ENCODE assay signal across 8 cellular contexts in genomic region chr7:55280031-55280454, GRCh38.
A peak's percentile ranks its signal among the peaks of the same experiment; 100 is the strongest.
DNase-seq lines count a peak whose midpoint lies in the region; ATAC-seq, FAIRE-seq and TF ChIP-seq lines count a peak whose summit lies in the region.

No MANE protein-coding gene starts in this region.

- H3K27me3 Mint-ChIP-seq in activated T-helper 2 cell treated with anti-CD3 and anti-CD28 coated beads, Interferon-gamma antibody, Interleukin-2, Interleukin-4, amounts not matched to agents 10 μg/mL and 5 μg/mL and 100 μg/mL, durations not matched to agents 14 hours and 24 hours and 36 hours (ENCODE audit: low read depth) = peaks cover 2% of the 10 kb centered on the region

- H4K20me1 ChIP-seq in Karpas-422 (ENCODE audit: insufficient read depth, low read depth, low read length) = no peaks in the 10 kb centered on the region

- H3K9me3 ChIP-seq in Karpas-422 (ENCODE audit: low read length) (no peaks in the 10 kb centered on the region), ovary (no peaks in the 10 kb centered on the region), aorta (ENCODE audit: control insufficient read depth, low read length) (no peaks in the 10 kb centered on the region)

- no peak for TF ChIP-seq POLR2A in ovary (IDR thresholded peaks at IDR 0.05)

- ATAC-seq in GM21737 (IDR thresholded peaks at IDR 0.05; ENCODE audit: unreplicated experiment) (peak; percentile 76), aorta (ENCODE audit: low FRiP score) (peak; percentile 81)

- H3K4me3 ChIP-seq in Karpas-422 (ENCODE audit: low read length) = no peak overlapping the region
- no peak overlapping the region for H3K4me3 ChIP-seq in ovary
- H3K4me3 ChIP-seq in aorta (ENCODE audit: low read length in 2 of 2) = no peak overlapping the region

- H3K36me3 Mint-ChIP-seq in activated T-helper 2 cell treated with anti-CD3 and anti-CD28 coated beads, Interferon-gamma antibody, Interleukin-2, Interleukin-4, amounts not matched to agents 10 μg/mL and 5 μg/mL and 100 μg/mL, durations not matched to agents 14 hours and 24 hours and 36 hours (ENCODE audit: low read depth) = no peaks in the 10 kb centered on the region

- no peaks in the 10 kb centered on the region for H3K4me1 Mint-ChIP-seq in activated T-helper 2 cell treated with anti-CD3 and anti-CD28 coated beads, Interferon-gamma antibody, Interleukin-2, Interleukin-4, amounts not matched to agents 10 μg/mL and 5 μg/mL and 100 μg/mL, durations not matched to agents 14 hours and 24 hours and 36 hours (ENCODE audit: low read depth)

- DNase-seq in GM03348 (ENCODE audit: low spot score) (peak; percentile 87), Karpas-422 (peak; percentile 90), RPMI7951 (ENCODE audit: low read depth) (peak; percentile 73), frontal cortex (ENCODE audit: low spot score in 2 of 2) (peak; percentile 35 to 66), ovary (peak; percentile 47 to 66 (median 59)), aorta (peak in 1 of 2 donors; percentile 58)
- DNase-seq in activated T-helper 2 cell treated with anti-CD3 and anti-CD28 coated beads, Interferon-gamma antibody, Interleukin-2, Interleukin-4, amounts not matched to agents 10 μg/mL and 5 μg/mL and 100 μg/mL, durations not matched to agents 14 hours and 24 hours and 36 hours (ENCODE audit: low spot score) = peak; percentile 32

- no peak overlapping the region for H3K4me3 Mint-ChIP-seq in activated T-helper 2 cell treated with anti-CD3 and anti-CD28 coated beads, Interferon-gamma antibody, Interleukin-2, Interleukin-4, amounts not matched to agents 10 μg/mL and 5 μg/mL and 100 μg/mL, durations not matched to agents 14 hours and 24 hours and 36 hours (ENCODE audit: low read depth)

- 1 to 5% (median 2%) methylated on average over 3 of the region's 3 CpGs for WGBS in ovary, 3 donors
- 0% methylated on average over 3 of the region's 3 CpGs for WGBS in aorta, 2 donors

- H3K27me3 ChIP-seq in Karpas-422 (ENCODE audit: low read length) (no peaks in the 10 kb centered on the region), ovary (no peaks in the 10 kb centered on the region), aorta (ENCODE audit: control insufficient read depth in 1 of 2, insufficient read depth in 2 of 2, low read length in 1 of 2) (no peaks in the 10 kb centered on the region)

- FAIRE-seq in frontal cortex (lab: Jason Lieb, UNC) = no peak

- no peak for TF ChIP-seq EP300 in ovary (IDR thresholded peaks at IDR 0.05)

- H3K9ac ChIP-seq in Karpas-422 (ENCODE audit: low read length) = no peak overlapping the region

- intact Hi-C loops in activated T-helper 2 cell treated with anti-CD3 and anti-CD28 coated beads, Interferon-gamma antibody, Interleukin-2, Interleukin-4, amounts not matched to agents 10 μg/mL and 5 μg/mL and 100 μg/mL, durations not matched to agents 14 hours and 24 hours and 36 hours (cut with micrococcal nuclease) = loop anchor here (1.0 to 5.0 kb wide), 2 partner anchors 87 to 135 kb away; partner anchors contain the start of gene LANCL2
- intact Hi-C loops in ovary (cut with DNase I) = loop anchor here in 2 of 4 donors (2.0 to 5.0 kb wide), 3 partner anchors 135 to 317 kb away; no protein-coding TSS in a partner anchor
- intact Hi-C loops in aorta (cut with DNase I) = loop anchor here (1.0 to 10.0 kb wide), 2 partner anchors 135 to 315 kb away; no protein-coding TSS in a partner anchor

- no peaks in the 10 kb centered on the region for H3K36me3 ChIP-seq in Karpas-422 (ENCODE audit: insufficient read depth, low read length)
- no peaks in the 10 kb centered on the region for H3K36me3 ChIP-seq in ovary
- H3K36me3 ChIP-seq in aorta (ENCODE audit: control insufficient read depth in 1 of 2, insufficient read depth in 2 of 2, low read length in 1 of 2) = no peaks in the 10 kb centered on the region

- H3K79me2 ChIP-seq in Karpas-422 (ENCODE audit: low read length) = no peaks in the 10 kb centered on the region

- H3K27ac Mint-ChIP-seq in activated T-helper 2 cell treated with anti-CD3 and anti-CD28 coated beads, Interferon-gamma antibody, Interleukin-2, Interleukin-4, amounts not matched to agents 10 μg/mL and 5 μg/mL and 100 μg/mL, durations not matched to agents 14 hours and 24 hours and 36 hours = no peak overlapping the region

- TF ChIP-seq CTCF in ovary (IDR thresholded peaks at IDR 0.05) = peak; percentile 41 to 45 (median 44)

- H3K4me2 ChIP-seq in Karpas-422 (ENCODE audit: low read depth, low read length, poor library complexity, severe bottlenecking) = no peak overlapping the region

- no peaks in the 10 kb centered on the region for H3K9me2 ChIP-seq in Karpas-422 (replicated peaks; ENCODE audit: insufficient read depth, low read length)

- H2AFZ ChIP-seq in Karpas-422 (ENCODE audit: low read length) = no peak overlapping the region

- no peaks in the 10 kb centered on the region for H3K9me3 Mint-ChIP-seq in activated T-helper 2 cell treated with anti-CD3 and anti-CD28 coated beads, Interferon-gamma antibody, Interleukin-2, Interleukin-4, amounts not matched to agents 10 μg/mL and 5 μg/mL and 100 μg/mL, durations not matched to agents 14 hours and 24 hours and 36 hours

- H3K27ac ChIP-seq in Karpas-422 (ENCODE audit: low read length) (no peak overlapping the region), ovary (no peak overlapping the region), aorta (ENCODE audit: low read depth in 1 of 2, low read length in 2 of 2) (no peak overlapping the region)

- H3K4me1 ChIP-seq in Karpas-422 (ENCODE audit: low read length) (no peaks in the 10 kb centered on the region), ovary (ENCODE audit: insufficient read depth) (no peaks in the 10 kb centered on the region), aorta (ENCODE audit: control insufficient read depth in 1 of 2, insufficient read depth in 2 of 2, low read length in 2 of 2) (no peaks in the 10 kb centered on the region)
